Comparison of ENCODE assay signal across 8 cellular contexts in the genomic region with DNA sequence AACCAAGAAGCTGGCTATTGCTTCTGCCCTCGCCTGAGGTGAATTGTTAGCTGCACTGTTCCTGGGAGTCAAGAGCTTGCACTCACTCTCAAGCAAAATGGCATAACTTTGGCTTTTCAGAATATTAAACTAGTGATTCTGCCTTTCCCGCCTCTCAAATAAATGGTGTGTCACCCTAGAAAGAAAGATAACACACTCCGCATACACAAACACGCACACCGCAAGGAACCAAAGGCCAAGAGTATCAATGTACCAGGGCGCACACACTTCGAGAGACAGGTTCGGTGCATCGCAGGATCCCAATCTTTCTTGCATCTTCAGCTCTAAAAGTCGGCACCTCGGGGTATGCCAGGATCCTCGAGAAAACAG. TPM values are rescaled to one million over a fixed set of nuclear protein-coding genes. Genes with fewer than 3 reads are reported as not detected.
A peak's percentile ranks its signal among the peaks of the same experiment; 100 is the strongest.
DNase-seq lines count a peak whose midpoint lies in the region; TF ChIP-seq lines count a peak whose summit lies in the region.

No MANE protein-coding gene starts in this region.

- H3K9me3 ChIP-seq in GM23248 (ENCODE audit: low read depth): no peaks in the 10 kb centered on the region
- no peaks in the 10 kb centered on the region for H3K9me3 ChIP-seq in Karpas-422 (ENCODE audit: low read length)
- no peaks in the 10 kb centered on the region for H3K9me3 ChIP-seq in iPS-15b (ENCODE audit: control insufficient read depth, insufficient read depth, low read length)
- H3K9me3 ChIP-seq in smooth muscle cell (replicated peaks; ENCODE audit: low read depth): no peaks in the 10 kb centered on the region

- H2AFZ ChIP-seq in GM23248 (peak overlapping the region; percentile 99), Karpas-422 (ENCODE audit: low read length) (peak overlapping the region; percentile 88), smooth muscle cell (ENCODE audit: low read depth) (peak overlapping the region; percentile 98)

- H3K27me3 ChIP-seq in GM23248 (replicated peaks; ENCODE audit: insufficient read depth) (no peaks in the 10 kb centered on the region), Karpas-422 (ENCODE audit: low read length) (no peaks in the 10 kb centered on the region), iPS-15b (ENCODE audit: control insufficient read depth, insufficient read depth, low read length) (no peaks in the 10 kb centered on the region), smooth muscle cell (ENCODE audit: low read depth) (no peaks in the 10 kb centered on the region)

- H3K9me2 ChIP-seq in GM23248 (ENCODE audit: insufficient read depth) (no peaks in the 10 kb centered on the region), Karpas-422 (replicated peaks; ENCODE audit: insufficient read depth, low read length) (no peaks in the 10 kb centered on the region)

- TF ChIP-seq CTCF in smooth muscle cell (IDR thresholded peaks at IDR 0.05; ENCODE audit: borderline replicate concordance, insufficient read depth, poor library complexity, severe bottlenecking): no peak

- H4K20me1 ChIP-seq in GM23248 (ENCODE audit: insufficient read depth) (no peaks in the 10 kb centered on the region), Karpas-422 (ENCODE audit: insufficient read depth, low read depth, low read length) (no peaks in the 10 kb centered on the region), smooth muscle cell (ENCODE audit: low read depth) (no peaks in the 10 kb centered on the region)

- peaks cover 43% of the 10 kb centered on the region for H3K79me2 ChIP-seq in GM23248 (ENCODE audit: insufficient read depth)
- peaks cover 38% of the 10 kb centered on the region for H3K79me2 ChIP-seq in Karpas-422 (ENCODE audit: low read length)
- peaks cover 47% of the 10 kb centered on the region for H3K79me2 ChIP-seq in smooth muscle cell (ENCODE audit: low read depth)

- H3K9ac ChIP-seq in GM23248: peak overlapping the region; percentile 95
- peak overlapping the region; percentile 91 for H3K9ac ChIP-seq in Karpas-422 (ENCODE audit: low read length)
- H3K9ac ChIP-seq in iPS-15b (ENCODE audit: low read depth, low read length): peak overlapping the region; percentile 82
- H3K9ac ChIP-seq in smooth muscle cell (ENCODE audit: low read depth): peak overlapping the region; percentile 83

- WGBS in GM23248 (ENCODE audit: low coverage in 1 of 2, low lambda C conversion rate in 2 of 2, missing lambda C conversion rate in 2 of 2), 2 experiments: 1 to 2% methylated on average over 12 of the region's 12 CpGs
- WGBS in smooth muscle cell (ENCODE audit: low lambda C conversion rate): 7% methylated on average over 12 of the region's 12 CpGs

- H3K4me2 ChIP-seq in GM23248 (ENCODE audit: unreplicated experiment) (peak overlapping the region; percentile 89), Karpas-422 (ENCODE audit: low read depth, low read length, poor library complexity, severe bottlenecking) (peak overlapping the region; percentile 97), smooth muscle cell (peak overlapping the region; percentile 88)

- H3K4me3 ChIP-seq in GM23248 (peak overlapping the region; percentile 93), Karpas-422 (ENCODE audit: low read length) (peak overlapping the region; percentile 83), iPS-15b (ENCODE audit: low read depth, low read length) (peak overlapping the region; percentile 97), smooth muscle cell (peak overlapping the region; percentile 92)

- peaks cover 17% of the 10 kb centered on the region; the same call in 1 of the 2 replicates for H3K36me3 ChIP-seq in GM23248 (ENCODE audit: low read depth)
- peaks cover 14% of the 10 kb centered on the region for H3K36me3 ChIP-seq in Karpas-422 (ENCODE audit: insufficient read depth, low read length)
- no peaks in the 10 kb centered on the region for H3K36me3 ChIP-seq in iPS-15b (ENCODE audit: control insufficient read depth, insufficient read depth, low read length)
- H3K36me3 ChIP-seq in smooth muscle cell (ENCODE audit: low read depth): peaks cover 18% of the 10 kb centered on the region

- H3K4me1 ChIP-seq in GM23248 (ENCODE audit: insufficient read depth) (peaks cover 17% of the 10 kb centered on the region), Karpas-422 (ENCODE audit: low read length) (peaks cover 23% of the 10 kb centered on the region), iPS-15b (ENCODE audit: control insufficient read depth, insufficient read depth, low read length) (no peaks in the 10 kb centered on the region), smooth muscle cell (ENCODE audit: low read depth) (peaks cover 13% of the 10 kb centered on the region)

- H3K27ac ChIP-seq in GM23248 (peak overlapping the region; percentile 81), Karpas-422 (ENCODE audit: low read length) (peak overlapping the region; percentile 32; the same call in 1 of the 2 replicates), angular gyrus (ENCODE audit: low read depth, low read length) (peak overlapping the region; percentile 49), smooth muscle cell (ENCODE audit: low read depth) (peak overlapping the region; percentile 80)

- peak; percentile 61 for DNase-seq in NCI-H82 (lab: John Stamatoyannopoulos, UW)
- no peak for DNase-seq in NCI-H82 treated with DMSO at 0.1 percent for 48 hours (lab: John Stamatoyannopoulos, UW; ENCODE audit: unreplicated experiment)
- DNase-seq in GM23248: peak; percentile 74
- no peak for DNase-seq in Karpas-422
- DNase-seq in smooth muscle cell (lab: John Stamatoyannopoulos, UW; ENCODE audit: unreplicated experiment): no peak
- no peak for DNase-seq in NCI-H2107 treated with DMSO at 0.1 percent for 48 hours (lab: John Stamatoyannopoulos, UW; ENCODE audit: unreplicated experiment)

- no peaks in the 10 kb centered on the region for H3F3A ChIP-seq in GM23248 (ENCODE audit: insufficient read depth)
- H3F3A ChIP-seq in smooth muscle cell (ENCODE audit: low read depth): no peaks in the 10 kb centered on the region

- in situ Hi-C loops in GM23248 (cut with MboI): no loop called here

RNA-seq across cellular contexts. Expression of gene RTCA, which starts 0.5 kb away (rescaled TPM):
- total RNA-seq in GM23248 (2014; rRNA removed; shearing (Covaris generic)): 42.7 and 66.4 TPM in 2 replicates
- polyA plus RNA-seq in GM23248 (2016; fragmentation: Nextera tagmentation; extraction: Ambion mirVana) (55.1 and 56.7 TPM in 2 replicates), smooth muscle cell (51.7 and 53.2 TPM in 2 replicates)
- 59.5 and 77.0 TPM in 2 replicates for total RNA-seq in Karpas-422 (2014; rRNA removed; shearing (Covaris generic); ENCODE audit: low replicate concordance)
- total RNA-seq in smooth muscle cell: 62.2 and 67.5 TPM in 2 replicates

RNA-seq across cellular contexts. Expression of gene DBT, which starts 15.9 kb away (rescaled TPM):
- 4.2 and 5.3 TPM in 2 replicates for total RNA-seq in GM23248 (2014; rRNA removed; shearing (Covaris generic))
- polyA plus RNA-seq in GM23248 (2016; fragmentation: Nextera tagmentation; extraction: Ambion mirVana) (6.4 and 7.4 TPM in 2 replicates), smooth muscle cell (3.8 and 4.3 TPM in 2 replicates)
- total RNA-seq in Karpas-422 (2014; rRNA removed; shearing (Covaris generic); ENCODE audit: low replicate concordance): 7.3 and 13.1 TPM in 2 replicates
- 9.0 and 17.1 TPM in 2 replicates for total RNA-seq in smooth muscle cell

Comparison
In these comparisons a context has a peak if more than half of its experiments do, and no peak if none do; other contexts are left out.
1. DNase-seq: peak in NCI-H82 (single experiment) and GM23248 (single experiment); none in NCI-H82 treated with DMSO at 0.1 percent for 48 hours (single experiment), Karpas-422 (single experiment), smooth muscle cell (single experiment) and NCI-H2107 treated with DMSO at 0.1 percent for 48 hours (single experiment).
2. Peak in every context shown above with its lines, with median percentiles within 50 percentile points of each other: H2AFZ ChIP-seq, H3K27ac ChIP-seq, H3K4me2 ChIP-seq, H3K4me3 ChIP-seq and H3K9ac ChIP-seq.